In the genomic region with DNA sequence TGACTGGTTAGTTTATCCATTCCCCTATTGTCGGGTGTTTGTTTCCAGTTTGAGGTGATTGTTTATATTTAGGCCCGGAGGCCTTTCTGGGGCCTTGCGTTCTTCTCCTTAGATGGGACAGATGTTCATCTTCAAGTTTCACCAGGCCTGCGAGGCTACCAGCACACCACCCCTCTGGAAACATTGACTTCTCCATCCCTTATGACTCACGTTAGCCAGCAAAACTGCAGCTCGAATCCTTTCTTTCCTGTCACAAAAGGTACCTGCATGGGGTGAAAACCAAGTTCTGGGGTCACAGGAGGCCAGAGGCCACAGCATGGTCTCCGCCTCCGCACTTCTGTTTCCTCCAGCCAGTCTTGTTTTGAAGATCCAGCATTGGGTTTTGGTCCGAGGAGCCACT, we compare ENCODE assay signal across 25 cellular contexts. TPM values are rescaled to one million over a fixed set of nuclear protein-coding genes. Genes with fewer than 3 reads are reported as not detected.
DNase-seq lines count a peak whose midpoint lies in the region; ATAC-seq and TF ChIP-seq lines count a peak whose summit lies in the region.
"Had no signal": no experiment of that assay in that cellular context is flagged by ENCODE, and none has a peak within 500 bp of the region (broad histone marks: within the 10 kb centered on the region; RNA-seq: fewer than 3 reads in every experiment).

No MANE protein-coding gene starts in this region.

- TF ChIP-seq EP300 in suprapubic skin (IDR thresholded peaks at IDR 0.05), result no peak

- H2BK120ac ChIP-seq in neuronal stem cell (ENCODE audit: low read depth, low read length), result no peak overlapping the region

- no peak overlapping the region for H3K14ac ChIP-seq in neuronal stem cell (ENCODE audit: low read length)

- no peaks in the 10 kb centered on the region for H3K9me3 ChIP-seq in neuronal stem cell (replicated peaks in 1 of 2; ENCODE audit: control insufficient read depth in 2 of 2, insufficient read depth in 1 of 2, low read depth in 1 of 2, low read length in 2 of 2)
- no peaks in the 10 kb centered on the region for H3K9me3 ChIP-seq in suprapubic skin
- H3K9me3 ChIP-seq: vagina had no signal

- H2BK12ac ChIP-seq in neuronal stem cell (ENCODE audit: low read length), result no peak overlapping the region

- H3K27ac ChIP-seq in coronary artery, result peak overlapping the region; percentile 19 to 69
- no peak overlapping the region for H3K27ac ChIP-seq in neuronal stem cell (replicated peaks; ENCODE audit: low read length)
- H3K27ac ChIP-seq in suprapubic skin, result no peak overlapping the region
- H3K27ac ChIP-seq: foreskin keratinocyte, vagina had no signal

- H3K4me2 ChIP-seq in neuronal stem cell (ENCODE audit: insufficient read depth, low read length, poor library complexity, severe bottlenecking), result no peak overlapping the region

- H3K36me3 ChIP-seq in neuronal stem cell (replicated peaks in 1 of 2; ENCODE audit: control insufficient read depth in 2 of 2, insufficient read depth in 2 of 2, low read length in 2 of 2), result no peaks in the 10 kb centered on the region
- no peaks in the 10 kb centered on the region for H3K36me3 ChIP-seq in suprapubic skin
- H3K36me3 ChIP-seq: vagina had no signal

- intact Hi-C loops in lower leg skin (cut with DNase I; ENCODE audit: low total_unique reads), result no loop called here

- H2AK5ac ChIP-seq in neuronal stem cell (ENCODE audit: low read depth, low read length), result no peak overlapping the region

- H4K8ac ChIP-seq in neuronal stem cell (ENCODE audit: low read depth, low read length), result no peak overlapping the region

- H3K23ac ChIP-seq in neuronal stem cell (ENCODE audit: low read depth, low read length, poor library complexity), result no peak overlapping the region

- peak overlapping the region; percentile 61 for H2AFZ ChIP-seq in neuronal stem cell (ENCODE audit: low read length)

- no peak overlapping the region for H2BK15ac ChIP-seq in neuronal stem cell (ENCODE audit: low read length)

- ATAC-seq in GM19324 (IDR thresholded peaks at IDR 0.05; ENCODE audit: low FRiP score, unreplicated experiment) (no peak), GM19023 (IDR thresholded peaks at IDR 0.05; ENCODE audit: unreplicated experiment) (no peak)
- ATAC-seq: foreskin keratinocyte; naive thymus-derived CD4-positive, alpha-beta T cell; stimulated activated naive CD8-positive, alpha-beta T cell treated with anti-CD3 and anti-CD28 coated beads, Interleukin-15, amount 100 ng/mL, for 72 hours had no signal

- no peak overlapping the region for H3K4ac ChIP-seq in neuronal stem cell (ENCODE audit: low read length)

- TF ChIP-seq POLR2A in lower leg skin (IDR thresholded peaks at IDR 0.05), result no peak
- TF ChIP-seq POLR2A in suprapubic skin (IDR thresholded peaks at IDR 0.05), result no peak

- no peak overlapping the region for H3K9ac ChIP-seq in neuronal stem cell (ENCODE audit: low read depth, low read length, poor library complexity)

- H2BK5ac ChIP-seq in neuronal stem cell (ENCODE audit: low read length), result no peak overlapping the region

- no peak overlapping the region for H3K18ac ChIP-seq in neuronal stem cell (ENCODE audit: low read length)

- H3K4me1 ChIP-seq in neuronal stem cell (ENCODE audit: control insufficient read depth in 2 of 2, insufficient read depth in 1 of 2, low read depth in 1 of 2, low read length in 2 of 2) (peaks cover 0 to 5% of the 10 kb centered on the region in 2 donors), suprapubic skin (peaks cover 2% of the 10 kb centered on the region)
- H3K4me1 ChIP-seq: foreskin keratinocyte had no signal

- no peaks in the 10 kb centered on the region for H3K79me1 ChIP-seq in neuronal stem cell (ENCODE audit: low read depth, low read length)

- WGBS in neuronal stem cell (ENCODE audit: extremely low coverage in 2 of 2, insufficient read length in 2 of 2, insufficient replicate concordance in 1 of 2), 2 donors, result no CpG with 5 or more reads among the region's 9 CpGs
- WGBS in lower leg skin, 2 donors, result 65 to 70% methylated on average over 9 of the region's 9 CpGs
- WGBS in suprapubic skin, result 78% methylated on average over 9 of the region's 9 CpGs

- TF ChIP-seq CTCF in coronary artery (IDR thresholded peaks at IDR 0.05), result no peak
- TF ChIP-seq CTCF in lower leg skin (IDR thresholded peaks at IDR 0.05), result no peak
- TF ChIP-seq CTCF in suprapubic skin (IDR thresholded peaks at IDR 0.05), result no peak

- no peaks in the 10 kb centered on the region for H3K27me3 ChIP-seq in neuronal stem cell (ENCODE audit: control insufficient read depth in 3 of 3, insufficient read depth in 3 of 3, low read depth in 1 of 3, low read length in 3 of 3)
- no peaks in the 10 kb centered on the region for H3K27me3 ChIP-seq in suprapubic skin
- H3K27me3 ChIP-seq: foreskin keratinocyte, vagina had no signal

- H3K4me3 ChIP-seq in coronary artery (no peak overlapping the region), neuronal stem cell (ENCODE audit: low read length in 2 of 2) (no peak overlapping the region), lower leg skin (ENCODE audit: low read depth, poor library complexity, severe bottlenecking) (no peak overlapping the region), suprapubic skin (no peak overlapping the region)
- H3K4me3 ChIP-seq: vagina had no signal

- peak; percentile 29 for DNase-seq in AG08396 (ENCODE audit: low spot score)
- DNase-seq in KBM-7, result peak; percentile 14
- no peak for DNase-seq in coronary artery (ENCODE audit: low spot score)
- no peak for DNase-seq in neuronal stem cell (ENCODE audit: low spot score)
- no peak for DNase-seq in lower leg skin (ENCODE audit: low spot score in 2 of 2)
- no peak for DNase-seq in suprapubic skin (ENCODE audit: low spot score in 2 of 2)
- DNase-seq: ACHN; activated CD4-positive, alpha-beta T cell treated with anti-CD3 and anti-CD28 coated beads, Interleukin-2, amount 50 U/mL, for 1 hour; activated gamma-delta T cell; amniotic stem cell; CD4-positive, alpha-beta memory T cell; DMS53; foreskin keratinocyte; kidney glomerular epithelial cell; mesendoderm; naive thymus-derived CD4-positive, alpha-beta T cell; NCI-H2107; NCI-H524 treated with DMSO at 0.1 percent for 48 hours; posterior cingulate gyrus; stimulated activated naive CD8-positive, alpha-beta T cell treated with anti-CD3 and anti-CD28 coated beads, Interleukin-15, amount 100 ng/mL, for 72 hours had no signal

- in situ Hi-C loops in KBM-7 (cut with MboI; ENCODE audit: low pct_unique_long_range_greater_than_20kb, low sequenced_read_pairs), result no loop called here

- no peak overlapping the region for H4K91ac ChIP-seq in neuronal stem cell (ENCODE audit: low read depth, low read length, poor library complexity)

RNA-seq across cellular contexts. Expression of a gene that starts 5.4 kb away (rescaled TPM):
- polyA plus RNA-seq in neuronal stem cell (2013, experiment 1 of 2), result 0.01 TPM
- polyA plus RNA-seq in neuronal stem cell (2013, experiment 2 of 2), result not detected
- total RNA-seq in lower leg skin (not detected), suprapubic skin (not detected)
- total RNA-seq: CD4-positive, alpha-beta memory T cell; cerebellum; foreskin keratinocyte; naive thymus-derived CD4-positive, alpha-beta T cell; T-helper 1 cell treated with Interleukin-12 subunit alpha and Interleukin-12 subunit beta and Interleukin-4 antibody, amounts not matched to agents 30 ng/mL and 1 ng/mL, for 36 hours; vagina had no signal
- polyA plus RNA-seq: CD4-positive, alpha-beta memory T cell; foreskin keratinocyte; naive thymus-derived CD4-positive, alpha-beta T cell had no signal

Comparison
In these comparisons a context has a peak if more than half of its experiments do, and no peak if none do; other contexts are left out.
1. DNase-seq: peak in AG08396 (single experiment) and KBM-7 (single experiment); none in coronary artery (single experiment), neuronal stem cell (single experiment), lower leg skin (0 of 2) and suprapubic skin (0 of 2).
2. H3K27ac ChIP-seq: peak in coronary artery (2 of 2); none in neuronal stem cell (single experiment) and suprapubic skin (single experiment).